In the genomic region with DNA sequence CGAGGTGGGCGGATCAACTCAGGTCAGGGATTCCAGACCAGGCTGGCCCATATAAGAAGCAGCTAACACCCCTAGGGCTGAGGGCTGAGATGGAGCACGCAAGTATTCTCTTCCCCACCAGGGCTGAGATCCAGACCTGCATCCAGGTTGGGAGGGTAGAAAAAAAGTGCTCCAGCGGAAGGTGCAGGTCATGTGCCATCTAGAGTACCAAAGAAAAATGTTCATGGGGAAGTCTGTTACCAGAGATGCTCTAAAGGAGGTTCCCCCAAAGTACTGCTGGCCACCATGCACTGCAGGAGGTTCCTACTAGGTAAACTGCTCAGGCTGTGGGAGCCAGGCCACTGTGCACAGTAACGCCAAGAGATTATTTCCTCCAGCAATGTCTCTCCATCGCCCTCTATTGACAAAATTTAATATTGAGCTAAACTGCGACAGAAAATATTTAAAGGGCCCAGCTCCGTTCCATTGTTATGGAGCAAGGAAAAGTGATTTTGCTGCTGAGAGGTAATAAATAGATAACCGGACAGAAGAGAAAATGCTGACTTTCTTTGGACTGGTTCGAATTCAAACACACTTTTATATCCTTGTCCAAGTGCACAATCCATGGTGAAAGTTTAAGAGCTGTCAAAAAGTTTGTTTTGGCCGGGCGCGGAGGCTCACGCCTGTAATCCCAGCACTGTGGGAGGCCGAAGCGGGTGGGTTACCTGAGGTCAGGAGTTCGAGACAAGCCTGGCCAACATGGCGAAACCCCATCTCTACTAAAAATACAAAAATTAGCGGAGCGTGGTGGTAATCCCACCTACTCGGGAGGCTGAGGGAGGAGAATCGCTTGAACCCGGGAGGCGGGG, we compare ENCODE assay signal across 8 cellular contexts.
A peak's percentile ranks its signal among the peaks of the same experiment; 100 is the strongest.
DNase-seq lines count a peak whose midpoint lies in the region; ATAC-seq and TF ChIP-seq lines count a peak whose summit lies in the region.

No MANE protein-coding gene starts in this region.

- peak; percentile 83 for TF ChIP-seq CTCF in PC-3 (conservative IDR thresholded peaks at IDR 0.05; ENCODE audit: low read depth, low read length)
- TF ChIP-seq CTCF in fibroblast of the aortic adventitia (IDR thresholded peaks at IDR 0.05; ENCODE audit: insufficient read depth, low read length), result peak; percentile 81
- peak; percentile 73 to 83 for TF ChIP-seq CTCF in tibial artery (IDR thresholded peaks at IDR 0.05)

- ATAC-seq in GM21528 (IDR thresholded peaks at IDR 0.05; ENCODE audit: low FRiP score, unreplicated experiment) (peak; percentile 35), PC-3 (peak; percentile 75)
- peak; percentile 64 to 71 for ATAC-seq in natural killer cell treated with Interleukin-12 subunit alpha and Interleukin-12 subunit beta and Interleukin-15 and Interleukin-18, amount 100 ng/mL, for 72 hours

- peak overlapping the region; percentile 99 for H3K27ac Mint-ChIP-seq in activated T-helper 1 cell treated with anti-CD3 and anti-CD28 coated beads, Interleukin-12 subunit alpha, Interleukin-12 subunit beta, Interleukin-2, Interleukin-4 antibody, amounts not matched to agents 30 ng/mL and 10 ng/mL and 1 ng/mL, durations not matched to agents 14 hours and 24 hours and 36 hours
- H3K27ac Mint-ChIP-seq in natural killer cell treated with Interleukin-12 subunit alpha and Interleukin-12 subunit beta and Interleukin-15 and Interleukin-18, amount 100 ng/mL, for 72 hours, result peak overlapping the region; percentile 84 to 100

- peak overlapping the region; percentile 95 for H2AFZ ChIP-seq in PC-3 (ENCODE audit: low read length)

- H3K4me1 Mint-ChIP-seq in activated T-helper 1 cell treated with anti-CD3 and anti-CD28 coated beads, Interleukin-12 subunit alpha, Interleukin-12 subunit beta, Interleukin-2, Interleukin-4 antibody, amounts not matched to agents 30 ng/mL and 10 ng/mL and 1 ng/mL, durations not matched to agents 14 hours and 24 hours and 36 hours (ENCODE audit: low read depth), result peaks cover 41% of the 10 kb centered on the region
- H3K4me1 Mint-ChIP-seq in natural killer cell treated with Interleukin-12 subunit alpha and Interleukin-12 subunit beta and Interleukin-15 and Interleukin-18, amount 100 ng/mL, for 72 hours (ENCODE audit: low read depth in 2 of 2), result peaks cover 27 to 31% of the 10 kb centered on the region in 2 donors

- H3K27ac ChIP-seq in PC-3 (ENCODE audit: low read length), result peak overlapping the region; percentile 25; the same call in 1 of the 2 replicates
- peak overlapping the region; percentile 75 to 79 for H3K27ac ChIP-seq in tibial artery

- H3K4me3 ChIP-seq in PC-3 (ENCODE audit: low read length) (peak overlapping the region; percentile 82), fibroblast of the aortic adventitia (ENCODE audit: low read depth, low read length) (peak overlapping the region; percentile 90), tibial artery (peak overlapping the region; percentile 65 to 74)

- H4K20me1 ChIP-seq in PC-3 (ENCODE audit: low read length), result no peaks in the 10 kb centered on the region

- CTCF ChIA-PET in PC-3 (lab: Charles Lee), result interaction anchor here (0.6 to 1.4 kb wide), 17 partner anchors 9 to 501 kb away, joined by 3 to 21 read pairs (median 5); a partner anchor contains a TSS

- peaks cover 15% of the 10 kb centered on the region for H3K4me1 ChIP-seq in PC-3 (ENCODE audit: insufficient read depth, low read length)
- H3K4me1 ChIP-seq in tibial artery, result peaks cover 0 to 11% (median 7%) of the 10 kb centered on the region in 4 donors

- peak; percentile 28 for DNase-seq in COLO668 (lab: John Stamatoyannopoulos, UW; ENCODE audit: unreplicated experiment)
- DNase-seq in Kasumi-1 (lab: John Stamatoyannopoulos, UW), result peak; percentile 85 to 95
- peak; percentile 95 for DNase-seq in PC-3
- DNase-seq in activated T-helper 1 cell treated with anti-CD3 and anti-CD28 coated beads, Interleukin-12 subunit alpha, Interleukin-12 subunit beta, Interleukin-2, Interleukin-4 antibody, amounts not matched to agents 30 ng/mL and 10 ng/mL and 1 ng/mL, durations not matched to agents 14 hours and 24 hours and 36 hours (ENCODE audit: low spot score), result peak; percentile 45
- DNase-seq in fibroblast of the aortic adventitia (ENCODE audit: low read depth), result peak; percentile 88
- DNase-seq in natural killer cell treated with Interleukin-12 subunit alpha and Interleukin-12 subunit beta and Interleukin-15 and Interleukin-18, amount 100 ng/mL, for 72 hours (ENCODE audit: low spot score), result peak; percentile 63
- peak; percentile 40 to 69 for DNase-seq in tibial artery

- POLR2A ChIA-PET in PC-3 (lab: Charles Lee; ENCODE audit: unreplicated experiment), result interaction anchor here (0.5 to 0.6 kb wide), 3 partner anchors 80 to 1369 kb away, joined by 3 to 9 read pairs (median 3); a partner anchor contains a TSS

- peaks cover 2% of the 10 kb centered on the region for H3K36me3 Mint-ChIP-seq in activated T-helper 1 cell treated with anti-CD3 and anti-CD28 coated beads, Interleukin-12 subunit alpha, Interleukin-12 subunit beta, Interleukin-2, Interleukin-4 antibody, amounts not matched to agents 30 ng/mL and 10 ng/mL and 1 ng/mL, durations not matched to agents 14 hours and 24 hours and 36 hours (ENCODE audit: low read depth)
- no peaks in the 10 kb centered on the region for H3K36me3 Mint-ChIP-seq in natural killer cell treated with Interleukin-12 subunit alpha and Interleukin-12 subunit beta and Interleukin-15 and Interleukin-18, amount 100 ng/mL, for 72 hours

- H3K4me2 ChIP-seq in PC-3 (ENCODE audit: low read length), result peak overlapping the region; percentile 88

- BruUV-seq in PC-3 (replicated peaks; lab: Mats Ljungman, UMichigan), result TSS peak; percentile 89

- peak overlapping the region; percentile 64 for H3K9ac ChIP-seq in PC-3 (ENCODE audit: low read length)

- H3K9me3 ChIP-seq in PC-3 (ENCODE audit: low read length), result no peaks in the 10 kb centered on the region
- no peaks in the 10 kb centered on the region for H3K9me3 ChIP-seq in tibial artery

- intact Hi-C loops in PC-3 (cut with micrococcal nuclease), result loop anchor here (1.0 to 5.0 kb wide), 7 partner anchors 64 to 563 kb away; no protein-coding TSS in a partner anchor
- intact Hi-C loops in activated T-helper 1 cell treated with anti-CD3 and anti-CD28 coated beads, Interleukin-12 subunit alpha, Interleukin-12 subunit beta, Interleukin-2, Interleukin-4 antibody, amounts not matched to agents 30 ng/mL and 10 ng/mL and 1 ng/mL, durations not matched to agents 14 hours and 24 hours and 36 hours (cut with micrococcal nuclease), result loop anchor here (1.0 to 10.0 kb wide), 15 partner anchors 14 to 1727 kb away; a partner anchor contains a TSS
- intact Hi-C loops in tibial artery (cut with DNase I; ENCODE audit: low total_unique reads), result loop anchor here (10.0 kb wide), 1 partner anchor 237 kb away; no protein-coding TSS in a partner anchor

- H3K36me3 ChIP-seq in PC-3 (ENCODE audit: low read depth, low read length) (no peaks in the 10 kb centered on the region), tibial artery (no peaks in the 10 kb centered on the region)

- H3F3A ChIP-seq in PC-3 (ENCODE audit: low read length, unreplicated experiment), result peaks cover 3% of the 10 kb centered on the region

- no peaks in the 10 kb centered on the region for H3K79me2 ChIP-seq in PC-3 (ENCODE audit: low read length)

- no peaks in the 10 kb centered on the region for H3K9me2 ChIP-seq in PC-3 (replicated peaks; ENCODE audit: low read length)

- H3K9me3 Mint-ChIP-seq in activated T-helper 1 cell treated with anti-CD3 and anti-CD28 coated beads, Interleukin-12 subunit alpha, Interleukin-12 subunit beta, Interleukin-2, Interleukin-4 antibody, amounts not matched to agents 30 ng/mL and 10 ng/mL and 1 ng/mL, durations not matched to agents 14 hours and 24 hours and 36 hours, result no peaks in the 10 kb centered on the region
- no peaks in the 10 kb centered on the region for H3K9me3 Mint-ChIP-seq in natural killer cell treated with Interleukin-12 subunit alpha and Interleukin-12 subunit beta and Interleukin-15 and Interleukin-18, amount 100 ng/mL, for 72 hours

- H3K27me3 ChIP-seq in PC-3 (ENCODE audit: low read length) (no peaks in the 10 kb centered on the region), tibial artery (peaks cover 0 to 12% of the 10 kb centered on the region in 2 donors)

- H3K4me3 Mint-ChIP-seq in activated T-helper 1 cell treated with anti-CD3 and anti-CD28 coated beads, Interleukin-12 subunit alpha, Interleukin-12 subunit beta, Interleukin-2, Interleukin-4 antibody, amounts not matched to agents 30 ng/mL and 10 ng/mL and 1 ng/mL, durations not matched to agents 14 hours and 24 hours and 36 hours, result peak overlapping the region; percentile 88
- H3K4me3 Mint-ChIP-seq in natural killer cell treated with Interleukin-12 subunit alpha and Interleukin-12 subunit beta and Interleukin-15 and Interleukin-18, amount 100 ng/mL, for 72 hours, result peak overlapping the region; percentile 87

- peaks cover 10% of the 10 kb centered on the region for H3K27me3 Mint-ChIP-seq in activated T-helper 1 cell treated with anti-CD3 and anti-CD28 coated beads, Interleukin-12 subunit alpha, Interleukin-12 subunit beta, Interleukin-2, Interleukin-4 antibody, amounts not matched to agents 30 ng/mL and 10 ng/mL and 1 ng/mL, durations not matched to agents 14 hours and 24 hours and 36 hours (ENCODE audit: insufficient read depth)
- H3K27me3 Mint-ChIP-seq in natural killer cell treated with Interleukin-12 subunit alpha and Interleukin-12 subunit beta and Interleukin-15 and Interleukin-18, amount 100 ng/mL, for 72 hours, result peaks cover 14 to 18% of the 10 kb centered on the region in 2 donors

Comparison
In these comparisons a context has a peak if more than half of its experiments do, and no peak if none do; other contexts are left out.
1. Peak in every context shown above with its lines: DNase-seq, ATAC-seq, H3K4me3 ChIP-seq and H3K27ac ChIP-seq.
2. DNase-seq: peak in every context shown above with its lines; median percentile 95 in PC-3; 90 in Kasumi-1; 88 in fibroblast of the aortic adventitia; 63 in natural killer cell treated with Interleukin-12 subunit alpha and Interleukin-12 subunit beta and Interleukin-15 and Interleukin-18, amount 100 ng/mL, for 72 hours; 54 in tibial artery; 45 in activated T-helper 1 cell treated with anti-CD3 and anti-CD28 coated beads, Interleukin-12 subunit alpha, Interleukin-12 subunit beta, Interleukin-2, Interleukin-4 antibody, amounts not matched to agents 30 ng/mL and 10 ng/mL and 1 ng/mL, durations not matched to agents 14 hours and 24 hours and 36 hours; 28 in COLO668.